ENCODE assay signal across 8 cellular contexts in the genomic region with DNA sequence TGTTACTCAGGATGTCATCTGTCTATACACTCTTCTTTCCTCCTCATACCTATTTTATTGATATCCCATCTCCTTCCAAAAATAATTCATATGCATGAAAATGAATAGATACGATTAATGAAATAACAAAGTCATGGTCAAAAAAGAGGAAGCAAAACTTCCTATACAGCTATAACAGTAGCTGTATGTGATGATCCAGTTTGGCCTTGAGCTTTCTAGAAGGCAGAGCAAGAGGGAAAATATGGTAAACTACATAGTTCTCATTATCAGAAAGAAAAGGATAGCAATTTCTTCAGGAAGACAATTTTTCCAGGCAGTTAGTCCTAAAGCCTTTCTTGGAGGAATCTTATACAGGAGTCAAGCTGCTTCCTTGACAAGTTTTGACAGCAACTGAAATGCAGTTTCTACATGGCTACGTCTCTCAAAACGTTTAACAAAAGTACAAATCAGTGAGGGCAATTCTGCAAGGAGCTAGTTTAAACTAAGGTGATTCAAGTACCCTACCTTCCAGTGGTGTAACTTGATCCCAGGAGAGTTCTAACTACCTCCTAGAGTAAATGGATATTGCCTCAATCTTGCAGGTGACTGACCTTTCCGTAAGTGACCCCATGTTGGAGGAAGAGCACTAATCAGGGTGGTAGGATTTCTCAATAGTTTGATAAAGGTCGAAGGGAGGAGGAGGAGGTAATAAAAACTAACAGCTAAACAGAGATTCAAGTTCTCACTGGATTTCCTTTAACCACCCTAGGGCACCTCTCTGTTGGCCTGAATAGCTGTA. TPM values are rescaled to one million over a fixed set of nuclear protein-coding genes. Genes with fewer than 3 reads are reported as not detected.
A peak's percentile ranks its signal among the peaks of the same experiment; 100 is the strongest.
DNase-seq lines count a peak whose midpoint lies in the region; ATAC-seq and TF ChIP-seq lines count a peak whose summit lies in the region.

No MANE protein-coding gene starts in this region.

- H3K27ac ChIP-seq in OCI-LY7 (ENCODE audit: low read depth, low read length, poor library complexity, severe bottlenecking) (peak overlapping the region; percentile 73), esophagus (ENCODE audit: low read depth in 2 of 2, low read length in 1 of 2) (no peak overlapping the region)

- H3K36me3 ChIP-seq in OCI-LY7 (ENCODE audit: insufficient read depth, low read length) (peaks cover 53% of the 10 kb centered on the region), esophagus (ENCODE audit: control insufficient read depth in 2 of 2, insufficient read depth in 2 of 2, low read length in 1 of 2) (no peaks in the 10 kb centered on the region), skeletal muscle satellite cell (ENCODE audit: insufficient read depth, low read length) (peaks cover 6% of the 10 kb centered on the region)

- H3K4me3 ChIP-seq in OCI-LY7 (ENCODE audit: low read depth, low read length, poor library complexity, severe bottlenecking): peak overlapping the region; percentile 82
- peak overlapping the region; percentile 68 to 71 for H3K4me3 ChIP-seq in esophagus (ENCODE audit: low read depth in 1 of 2, low read length in 2 of 2)
- H3K4me3 ChIP-seq in skeletal muscle satellite cell (ENCODE audit: low read length): peak overlapping the region; percentile 93

- intact Hi-C loops in OCI-LY7 (cut with micrococcal nuclease; ENCODE audit: unreplicated experiment): loop anchor here (2.0 kb wide), 1 partner anchor 27 kb away; a partner anchor contains a TSS

- H3K4me2 ChIP-seq in OCI-LY7 (ENCODE audit: low read length) (peak overlapping the region; percentile 93), skeletal muscle satellite cell (ENCODE audit: low read length) (peak overlapping the region; percentile 97)

- DNase-seq in NCI-H748 (lab: John Stamatoyannopoulos, UW; ENCODE audit: unreplicated experiment) (peak; percentile 38), NCI-H748 treated with DMSO at 0.1 percent for 48 hours (lab: John Stamatoyannopoulos, UW) (no peak), OCI-LY7 (ENCODE audit: low spot score) (peak; percentile 24), epidermal melanocyte (ENCODE audit: insufficient read length, low spot score) (no peak)

- peaks cover 42% of the 10 kb centered on the region for H3K79me2 ChIP-seq in OCI-LY7 (ENCODE audit: insufficient read depth, low read depth, low read length)

- no TSS peak for BruUV-seq in OCI-LY7 (replicated peaks; lab: Mats Ljungman, UMichigan)

- no peak for ATAC-seq in activated CD4-positive, CD25-positive, alpha-beta regulatory T cell treated with anti-CD3 and anti-CD28 coated beads, Interleukin-2, amount 50 U/mL, for 24 hours
- ATAC-seq in GM18520 (IDR thresholded peaks at IDR 0.05; ENCODE audit: unreplicated experiment): no peak

- H3K9me2 ChIP-seq in OCI-LY7 (ENCODE audit: insufficient read depth, low read length): no peaks in the 10 kb centered on the region

- H3K27me3 ChIP-seq in esophagus (ENCODE audit: control insufficient read depth in 1 of 2, insufficient read depth in 2 of 2, low read length in 2 of 2) (no peaks in the 10 kb centered on the region), skeletal muscle satellite cell (ENCODE audit: control insufficient read depth, insufficient read depth, low read length) (no peaks in the 10 kb centered on the region)

- H3K4me1 ChIP-seq in OCI-LY7 (ENCODE audit: insufficient read depth, low read length, poor library complexity, severe bottlenecking): peaks cover 23% of the 10 kb centered on the region
- peaks cover 0 to 5% of the 10 kb centered on the region in 2 donors for H3K4me1 ChIP-seq in esophagus (ENCODE audit: control insufficient read depth in 2 of 2, insufficient read depth in 2 of 2, low read length in 1 of 2)
- peaks cover 21% of the 10 kb centered on the region for H3K4me1 ChIP-seq in skeletal muscle satellite cell (ENCODE audit: control insufficient read depth, insufficient read depth, low read length)

- peak overlapping the region; percentile 41; the same call in 1 of the 2 replicates for H2AFZ ChIP-seq in OCI-LY7 (ENCODE audit: low read length)

- H4K20me1 ChIP-seq in OCI-LY7 (ENCODE audit: insufficient read depth, low read length): 0 out of 2 replicates have a peak, but pooled peaks cover 4% of the 10 kb centered on the region

- no peak for TF ChIP-seq CTCF in OCI-LY7 (conservative IDR thresholded peaks at IDR 0.05; ENCODE audit: low read length)

- CTCF ChIA-PET in OCI-LY7 (lab: Charles Lee; ENCODE audit: unreplicated experiment): interaction anchor here (0.7 to 1.0 kb wide), 2 partner anchors 21 to 50 kb away, joined by 3 read pairs; a partner anchor contains a TSS

- POLR2A ChIA-PET in OCI-LY7 (lab: Charles Lee): interaction anchor here (0.7 to 1.7 kb wide), 11 partner anchors 10 to 63 kb away, joined by 3 to 12 read pairs (median 3); a partner anchor contains a TSS

- H3K9ac ChIP-seq in skeletal muscle satellite cell (ENCODE audit: low read depth, low read length): peak overlapping the region; percentile 91

- no peaks in the 10 kb centered on the region for H3K9me3 ChIP-seq in OCI-LY7 (ENCODE audit: low read length)
- H3K9me3 ChIP-seq in esophagus (ENCODE audit: control insufficient read depth in 2 of 2, insufficient read depth in 1 of 2, low read depth in 1 of 2, low read length in 1 of 2): no peaks in the 10 kb centered on the region
- no peaks in the 10 kb centered on the region for H3K9me3 ChIP-seq in skeletal muscle satellite cell (replicated peaks; ENCODE audit: low read length)

- WGBS in esophagus, 2 donors: 35 to 36% methylated on average over 5 of the region's 5 CpGs

RNA-seq across cellular contexts. Expression of a gene that starts 1.0 kb away (rescaled TPM):
- 161 and 163 TPM in 2 replicates for total RNA-seq in OCI-LY7 (2014; rRNA removed; shearing (Covaris generic))
- total RNA-seq in OCI-LY7 (2022): 152 and 156 TPM in 2 replicates
- 10 to 100 TPM; 11.6 to 19.7 TPM for polyA plus RNA-seq in esophagus
- total RNA-seq in skeletal muscle satellite cell (2012; rRNA removed): 22.1 and 35.8 TPM in 2 replicates

RNA-seq across cellular contexts. Expression of a gene that starts 16.2 kb away (rescaled TPM):
- total RNA-seq in OCI-LY7 (2014; rRNA removed; shearing (Covaris generic)): 24.7 and 30.4 TPM in 2 replicates
- 59.6 and 66.2 TPM in 2 replicates for total RNA-seq in OCI-LY7 (2022)
- 1 to 10 TPM; 2.0 to 6.7 TPM for polyA plus RNA-seq in esophagus
- 6.3 and 8.6 TPM in 2 replicates for total RNA-seq in skeletal muscle satellite cell (2012; rRNA removed)

RNA-seq across cellular contexts. Expression of a gene that starts 21.1 kb away (rescaled TPM):
- 62.4 and 70.7 TPM in 2 replicates for total RNA-seq in OCI-LY7 (2014; rRNA removed; shearing (Covaris generic))
- total RNA-seq in OCI-LY7 (2022): 25.7 and 46.2 TPM in 2 replicates
- 10 to 100 TPM; 21.3 to 24.0 TPM for polyA plus RNA-seq in esophagus
- 20.5 and 38.5 TPM in 2 replicates for total RNA-seq in skeletal muscle satellite cell (2012; rRNA removed)

RNA-seq across cellular contexts. Expression of a gene that starts 26.5 kb away (rescaled TPM):
- 13.9 and 23.7 TPM in 2 replicates for total RNA-seq in OCI-LY7 (2014; rRNA removed; shearing (Covaris generic))
- 34.0 and 34.5 TPM in 2 replicates for total RNA-seq in OCI-LY7 (2022)
- polyA plus RNA-seq in esophagus: 10 to 100 TPM in 1 of 2 donors, 1 to 10 TPM in 1; 9.8 to 30.7 TPM
- total RNA-seq in skeletal muscle satellite cell (2012; rRNA removed): 38.7 and 40.8 TPM in 2 replicates

RNA-seq across cellular contexts. Expression of a gene that starts 45.4 kb away (rescaled TPM):
- 10.5 and 14.2 TPM in 2 replicates for total RNA-seq in OCI-LY7 (2014; rRNA removed; shearing (Covaris generic))
- 8.4 and 14.9 TPM in 2 replicates for total RNA-seq in OCI-LY7 (2022)
- polyA plus RNA-seq in esophagus: 10 to 100 TPM; 15.3 to 20.1 TPM
- 14.4 and 27.1 TPM in 2 replicates for total RNA-seq in skeletal muscle satellite cell (2012; rRNA removed)

Comparison
In these comparisons a context has a peak if more than half of its experiments do, and no peak if none do; other contexts are left out.
1. DNase-seq: peak in NCI-H748 (single experiment) and OCI-LY7 (single experiment); none in NCI-H748 treated with DMSO at 0.1 percent for 48 hours (single experiment) and epidermal melanocyte (single experiment).
2. Peak in every context shown above with its lines, with median percentiles within 50 percentile points of each other: H3K4me3 ChIP-seq.